ENCODE assay signal across 10 cellular contexts in genomic region chr13:83780201-83780600, GRCh38.
DNase-seq lines count a peak whose midpoint lies in the region; ATAC-seq and TF ChIP-seq lines count a peak whose summit lies in the region.
"Had no signal": no experiment of that assay in that cellular context is flagged by ENCODE, and none has a peak within 500 bp of the region (broad histone marks: within the 10 kb centered on the region; RNA-seq: fewer than 3 reads in every experiment).

No MANE protein-coding gene starts in this region.

- no peak overlapping the region for H3K4me3 ChIP-seq in astrocyte of the spinal cord (ENCODE audit: low read depth, low read length)
- H3K4me3 ChIP-seq: tibial nerve had no signal

- peak; percentile 93 for ATAC-seq in GM18868 (IDR thresholded peaks at IDR 0.05; ENCODE audit: unreplicated experiment)
- no peak for ATAC-seq in CD4-positive, alpha-beta T cell (ENCODE audit: poor library complexity)

- H3K36me3 Mint-ChIP-seq in nephron (ENCODE audit: low read depth) = no peaks in the 10 kb centered on the region
- no peaks in the 10 kb centered on the region for H3K36me3 Mint-ChIP-seq in CD4-positive, alpha-beta T cell (ENCODE audit: low read depth)
- H3K36me3 Mint-ChIP-seq: activated CD4-positive, alpha-beta memory T cell treated with anti-CD3 and anti-CD28 coated beads for 36 hours had no signal

- H3K9me3 Mint-ChIP-seq in nephron = peaks cover 3% of the 10 kb centered on the region
- H3K9me3 Mint-ChIP-seq in CD4-positive, alpha-beta T cell = peaks cover 2% of the 10 kb centered on the region

- H3K27ac Mint-ChIP-seq in nephron = no peak overlapping the region
- no peak overlapping the region for H3K27ac Mint-ChIP-seq in CD4-positive, alpha-beta T cell
- H3K27ac Mint-ChIP-seq: activated CD4-positive, alpha-beta memory T cell treated with anti-CD3 and anti-CD28 coated beads for 36 hours had no signal

- POLR2A ChIA-PET in CD4-positive, alpha-beta T cell (lab: Charles Lee) = no interaction called here

- H3K4me3 Mint-ChIP-seq in nephron = no peak overlapping the region
- H3K4me3 Mint-ChIP-seq in CD4-positive, alpha-beta T cell = no peak overlapping the region
- H3K4me3 Mint-ChIP-seq: activated CD4-positive, alpha-beta memory T cell treated with anti-CD3 and anti-CD28 coated beads for 36 hours had no signal

- H3K27ac ChIP-seq in CD4-positive, alpha-beta T cell (ENCODE audit: low read depth, low read length) = no peak overlapping the region
- H3K27ac ChIP-seq: tibial nerve had no signal

- intact Hi-C loops in CD4-positive, alpha-beta T cell (cut with DNase I, micrococcal nuclease) = no loop called here

- in situ Hi-C loops in astrocyte of the spinal cord (cut with HindIII; ENCODE audit: low sequenced_read_pairs) = no loop called here

- peak; percentile 55 for TF ChIP-seq CTCF in astrocyte of the spinal cord (IDR thresholded peaks at IDR 0.05; ENCODE audit: low read depth, low read length)
- peak in 2 of 3 experiments; percentile 8 to 14 for TF ChIP-seq CTCF in nephron (IDR thresholded peaks at IDR 0.05; ENCODE audit: unreplicated experiment in 3 of 3)
- TF ChIP-seq CTCF in CD4-positive, alpha-beta T cell (IDR thresholded peaks at IDR 0.05) = no peak

- H3K9me3 ChIP-seq in CD4-positive, alpha-beta T cell (ENCODE audit: control insufficient read depth, low read length) = no peaks in the 10 kb centered on the region

- DNase-seq in Kasumi-1 (lab: John Stamatoyannopoulos, UW) (peak; percentile 43 to 46), astrocyte of the spinal cord (ENCODE audit: low read depth, low spot score) (peak; percentile 16), NCI-H510A treated with DMSO at 0.1 percent for 48 hours (lab: John Stamatoyannopoulos, UW) (no peak), occipital lobe (lab: John Stamatoyannopoulos, UW) (no peak), NCI-H1694 (lab: John Stamatoyannopoulos, UW) (no peak)
- no peak for DNase-seq in CD4-positive, alpha-beta T cell
- DNase-seq: activated CD4-positive, alpha-beta memory T cell treated with anti-CD3 and anti-CD28 coated beads for 36 hours had no signal

- no peaks in the 10 kb centered on the region for H3K27me3 Mint-ChIP-seq in nephron (ENCODE audit: low read depth)
- no peaks in the 10 kb centered on the region for H3K27me3 Mint-ChIP-seq in CD4-positive, alpha-beta T cell
- H3K27me3 Mint-ChIP-seq: activated CD4-positive, alpha-beta memory T cell treated with anti-CD3 and anti-CD28 coated beads for 36 hours had no signal

- H3K4me1 Mint-ChIP-seq in nephron = no peaks in the 10 kb centered on the region
- H3K4me1 Mint-ChIP-seq in CD4-positive, alpha-beta T cell (ENCODE audit: low read depth) = no peaks in the 10 kb centered on the region

- H3K27me3 ChIP-seq in CD4-positive, alpha-beta T cell (ENCODE audit: control insufficient read depth, insufficient read depth, low read length) = no peaks in the 10 kb centered on the region
- H3K27me3 ChIP-seq: tibial nerve had no signal

- CTCF ChIA-PET in CD4-positive, alpha-beta T cell (lab: Charles Lee) = no interaction called here

Comparison
In these comparisons a context has a peak if more than half of its experiments do, and no peak if none do; other contexts are left out.
1. DNase-seq: peak in Kasumi-1 (2 of 2) and astrocyte of the spinal cord (single experiment); none in NCI-H510A treated with DMSO at 0.1 percent for 48 hours (single experiment), CD4-positive, alpha-beta T cell (0 of 10), occipital lobe (single experiment) and NCI-H1694 (single experiment).